Comparison of ENCODE assay signal across 20 cellular contexts in the genomic region with DNA sequence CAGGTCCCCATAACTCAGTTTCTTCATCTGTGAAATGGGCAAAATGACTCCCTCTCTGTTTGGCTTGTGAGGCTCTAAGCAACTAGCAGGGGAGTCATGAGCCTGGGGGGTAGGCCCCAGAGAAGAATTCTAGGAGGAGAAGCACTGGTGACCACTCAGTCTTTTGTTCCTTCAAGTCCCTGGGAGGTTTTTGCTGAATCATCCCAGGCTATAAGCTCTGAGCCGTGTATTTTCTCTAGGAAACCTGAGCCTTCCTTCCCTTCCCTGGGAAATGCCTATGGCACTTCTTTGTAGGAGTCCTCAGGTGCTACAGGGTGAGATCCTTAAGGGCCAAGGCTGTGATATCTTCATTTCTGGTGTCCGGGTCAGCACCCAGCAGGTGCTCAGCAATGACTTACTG. TPM values are rescaled to one million over a fixed set of nuclear protein-coding genes. Genes with fewer than 3 reads are reported as not detected.
A peak's percentile ranks its signal among the peaks of the same experiment; 100 is the strongest.
DNase-seq lines count a peak whose midpoint lies in the region; ATAC-seq lines count a peak whose summit lies in the region.
"Had no signal": no experiment of that assay in that cellular context is flagged by ENCODE, and none has a peak within 500 bp of the region (broad histone marks: within the 10 kb centered on the region; RNA-seq: fewer than 3 reads in every experiment).

No MANE protein-coding gene starts in this region.

- DNase-seq in Caki2 (ENCODE audit: low read depth) (peak; percentile 52), HT1080 (ENCODE audit: low read depth) (peak; percentile 48), kidney tubule cell (ENCODE audit: low spot score) (peak; percentile 17)
- DNase-seq: DMS 273 treated with DMSO at 0.1 percent for 48 hours; EL; GOT3; Karpas-422; NCI-H1105; NCI-H1694; NCI-H2107; NCI-H226; NCI-H526 treated with DMSO at 0.1 percent for 48 hours; NK-92 treated with Interleukin-12 subunit alpha and Interleukin-12 subunit beta, amount 100 ng/mL, for 24 hours had no signal

- in situ Hi-C loops in Caki2 (cut with HindIII; ENCODE audit: low pct_unique_long_range_greater_than_20kb, low sequenced_read_pairs) = no loop called here

- H3K27ac ChIP-seq in angular gyrus (ENCODE audit: low read depth, low read length) = peak overlapping the region; percentile 38
- H3K27ac ChIP-seq: C4-2B, RWPE1 had no signal

- no peak for ATAC-seq in HG02852 (IDR thresholded peaks at IDR 0.05; ENCODE audit: unreplicated experiment)
- ATAC-seq in GM19467 (IDR thresholded peaks at IDR 0.05; ENCODE audit: unreplicated experiment) = no peak
- no peak for ATAC-seq in GM19328 (IDR thresholded peaks at IDR 0.05; ENCODE audit: unreplicated experiment)
- ATAC-seq in HG03097 (IDR thresholded peaks at IDR 0.05; ENCODE audit: low FRiP score, unreplicated experiment) = no peak

RNA-seq across cellular contexts. Expression of gene RPH3A, which starts 4.5 kb away (rescaled TPM):
- total RNA-seq in Caki2 (2014; rRNA removed; shearing (Covaris generic); ENCODE audit: low replicate concordance) = not detected in 2 replicates
- total RNA-seq in HT1080 (2014; rRNA removed; shearing (Covaris generic)) = 0.17 TPM in 1 of 2 replicates, not detected in the other
- polyA plus RNA-seq in HT1080 (2015; cell fraction: cytosol; rRNA removed) = 0.10 and 0.12 TPM in 2 replicates
- 0.06 and 0.22 TPM in 2 replicates for polyA plus RNA-seq in HT1080 (2015; cell fraction: nucleus; rRNA removed)
